In the genomic region with DNA sequence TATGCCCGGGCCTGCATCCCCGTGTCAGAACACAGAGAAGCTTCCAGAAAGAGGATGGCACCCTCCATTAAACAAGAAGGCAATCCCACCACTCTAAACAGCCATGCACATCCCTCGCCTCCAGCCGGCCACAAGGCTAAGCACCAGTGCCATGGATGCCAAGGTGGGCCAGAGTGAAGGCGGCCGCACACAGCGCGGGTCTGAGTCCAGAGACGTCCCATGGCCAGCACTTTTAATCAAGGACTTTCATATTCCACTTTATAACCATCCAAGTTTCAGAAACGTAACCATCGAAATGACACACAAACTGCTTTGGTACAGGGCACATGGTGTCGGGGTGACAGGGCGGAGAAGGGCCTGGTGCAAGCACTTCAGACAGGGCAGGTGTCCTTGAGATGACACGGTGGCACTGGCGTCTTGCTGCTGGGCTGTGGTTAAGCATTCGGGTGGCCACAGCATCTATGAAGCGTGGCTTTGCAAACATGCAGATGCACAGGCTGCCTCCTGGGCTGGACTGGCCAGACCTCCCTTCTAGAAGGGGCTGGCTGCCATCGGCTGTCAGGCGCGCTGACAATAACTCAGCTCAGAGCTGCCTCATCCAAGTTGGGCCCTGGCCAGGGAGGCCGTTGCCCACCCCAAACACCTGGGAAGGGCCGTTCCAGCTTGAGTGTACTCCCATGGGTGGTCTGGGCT, we compare ENCODE assay signal across 1 cellular context.
TF ChIP-seq lines count a peak whose summit lies in the region.

No MANE protein-coding gene starts in this region.

TF ChIP-seq in H1, 55 proteins besides CTCF, POLR2A, EP300 and RAD21:
- TF ChIP-seq RNF2 (IDR thresholded peaks at IDR 0.05; ENCODE audit: borderline replicate concordance, low read depth, low read length, missing control alignments, poor library complexity, severe bottlenecking) (no peak), POLR2AphosphoS5 (IDR thresholded peaks at IDR 0.05; ENCODE audit: low read depth, low read length) (no peak), SP1 (IDR thresholded peaks at IDR 0.05; ENCODE audit: low read depth, low read length) (no peak)
- TF ChIP-seq, protein P1, sequence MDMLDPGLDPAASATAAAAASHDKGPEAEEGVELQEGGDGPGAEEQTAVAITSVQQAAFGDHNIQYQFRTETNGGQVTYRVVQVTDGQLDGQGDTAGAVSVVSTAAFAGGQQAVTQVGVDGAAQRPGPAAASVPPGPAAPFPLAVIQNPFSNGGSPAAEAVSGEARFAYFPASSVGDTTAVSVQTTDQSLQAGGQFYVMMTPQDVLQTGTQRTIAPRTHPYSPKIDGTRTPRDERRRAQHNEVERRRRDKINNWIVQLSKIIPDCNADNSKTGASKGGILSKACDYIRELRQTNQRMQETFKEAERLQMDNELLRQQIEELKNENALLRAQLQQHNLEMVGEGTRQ (IDR thresholded peaks at IDR 0.05; ENCODE audit: low read length), result no peak
